In genomic region chr16:78705694-78706093, GRCh38 we compare ENCODE assay signal across 8 cellular contexts.
A peak's percentile ranks its signal among the peaks of the same experiment; 100 is the strongest.
DNase-seq lines count a peak whose midpoint lies in the region; ATAC-seq and TF ChIP-seq lines count a peak whose summit lies in the region.

No MANE protein-coding gene starts in this region.

- no peaks in the 10 kb centered on the region for H3K4me1 ChIP-seq in BE2C

- H3K27me3 Mint-ChIP-seq in immature natural killer cell (ENCODE audit: low read depth in 3 of 3), result no peaks in the 10 kb centered on the region

- DNase-seq in BE2C (no peak), SHP77 treated with DMSO at 0.1 percent for 48 hours (lab: John Stamatoyannopoulos, UW) (peak; percentile 12), immature natural killer cell (peak; percentile 27 to 49 (median 30)), NCI-H2029 treated with DMSO at 0.1 percent for 48 hours (lab: John Stamatoyannopoulos, UW) (no peak), NCI-H345 (lab: John Stamatoyannopoulos, UW) (no peak)

- H3K36me3 ChIP-seq in BE2C, result no peaks in the 10 kb centered on the region

- no peaks in the 10 kb centered on the region for H3K9me3 ChIP-seq in BE2C

- peaks cover 0 to 4% (median 3%) of the 10 kb centered on the region in 3 donors for H3K36me3 Mint-ChIP-seq in immature natural killer cell

- no peaks in the 10 kb centered on the region for H3K4me1 Mint-ChIP-seq in immature natural killer cell

- no peak overlapping the region for H3K4me3 Mint-ChIP-seq in immature natural killer cell

- H3K27me3 ChIP-seq in BE2C, result no peaks in the 10 kb centered on the region

- no peak for ATAC-seq in HG03045 (IDR thresholded peaks at IDR 0.05; ENCODE audit: unreplicated experiment)
- no peak for ATAC-seq in GM21717 (IDR thresholded peaks at IDR 0.05; ENCODE audit: unreplicated experiment)

- peaks cover 0 to 4% (median under 1%) of the 10 kb centered on the region in 6 donors for H3K9me3 Mint-ChIP-seq in immature natural killer cell

- TF ChIP-seq CTCF in BE2C (IDR thresholded peaks at IDR 0.05; ENCODE audit: low read depth, low read length) (peak; percentile 23; the same call in 1 of the 2 replicates), GM12875 (IDR thresholded peaks at IDR 0.05; ENCODE audit: borderline replicate concordance, insufficient read depth, low read depth, low read length) (peak; percentile 38; the same call in 1 of the 2 replicates)

- no peak overlapping the region for H3K27ac Mint-ChIP-seq in immature natural killer cell

- H3K4me3 ChIP-seq in BE2C (ENCODE audit: low read depth, low read length) (no peak overlapping the region), GM12875 (ENCODE audit: low read depth, low read length) (no peak overlapping the region)

Comparison
In these comparisons a context has a peak if more than half of its experiments do, and no peak if none do; other contexts are left out.
1. DNase-seq: peak in SHP77 treated with DMSO at 0.1 percent for 48 hours (single experiment) and immature natural killer cell (3 of 3); none in BE2C (single experiment), NCI-H2029 treated with DMSO at 0.1 percent for 48 hours (single experiment) and NCI-H345 (single experiment).